In the genomic region with DNA sequence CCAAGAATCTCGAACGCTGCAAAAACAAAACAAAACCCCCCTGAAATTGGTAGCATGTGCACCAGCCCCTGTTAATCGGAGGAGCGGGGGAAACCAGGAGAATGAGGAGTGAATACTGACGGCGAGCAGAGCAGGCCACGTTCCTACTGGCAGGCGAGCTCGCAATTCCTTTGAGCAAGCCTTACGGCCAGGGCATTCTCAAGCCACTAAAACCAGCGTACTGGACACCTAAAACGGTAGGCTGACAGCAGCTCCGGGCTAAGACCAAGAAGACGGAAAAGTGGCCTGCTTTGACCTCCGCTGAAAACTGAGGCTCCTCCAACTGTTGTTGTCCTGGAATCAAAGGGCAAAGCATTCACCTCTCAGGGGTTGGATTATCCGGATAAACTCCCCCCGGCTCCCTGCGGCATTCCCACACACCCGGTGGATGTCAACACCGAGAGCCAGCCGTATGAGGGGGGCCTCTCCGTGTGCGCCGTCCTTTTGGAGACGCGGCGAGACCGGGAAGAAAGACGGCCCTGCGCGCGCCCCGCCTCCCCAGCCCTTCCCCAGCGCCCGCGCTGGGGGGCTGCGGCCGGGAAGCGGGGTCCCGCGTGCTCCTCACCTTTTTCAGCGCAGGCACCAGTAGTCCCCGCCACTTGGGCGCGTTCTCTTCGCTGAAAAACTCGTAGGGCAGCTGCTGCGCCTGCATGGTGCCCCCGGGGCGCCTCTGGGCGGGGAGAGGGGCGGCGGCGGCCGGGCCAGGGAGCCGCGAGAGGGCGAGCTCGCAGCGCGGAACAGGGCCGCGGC, we compare ENCODE assay signal across 8 cellular contexts. TPM values are rescaled to one million over a fixed set of nuclear protein-coding genes. Genes with fewer than 3 reads are reported as not detected.
A peak's percentile ranks its signal among the peaks of the same experiment; 100 is the strongest.
DNase-seq lines count a peak whose midpoint lies in the region; ATAC-seq and TF ChIP-seq lines count a peak whose summit lies in the region.

No MANE protein-coding gene starts in this region.

- POLR2A ChIA-PET in AG04449 (lab: Yijun Ruan, JAX) = no interaction called here

- H3K4me3 ChIP-seq in AG04449 (ENCODE audit: low read depth, low read length) = peak overlapping the region; percentile 74

- H3K36me3 Mint-ChIP-seq in activated CD8-positive, alpha-beta memory T cell treated with anti-CD3 and anti-CD28 coated beads, Interleukin-2, amount 10 ng/mL, durations not matched to agents 7 days and 5 days = peaks cover 51% of the 10 kb centered on the region
- peaks cover 26% of the 10 kb centered on the region for H3K36me3 Mint-ChIP-seq in endothelial cell (ENCODE audit: low read depth, unreplicated experiment)
- peaks cover 14% of the 10 kb centered on the region for H3K36me3 Mint-ChIP-seq in mesothelial cell of epicardium

- ATAC-seq in GM18505 (IDR thresholded peaks at IDR 0.05; ENCODE audit: unreplicated experiment) = peak; percentile 49
- peak; percentile 37 for ATAC-seq in HG02981 (IDR thresholded peaks at IDR 0.05; ENCODE audit: unreplicated experiment)
- ATAC-seq in activated CD8-positive, alpha-beta memory T cell treated with anti-CD3 and anti-CD28 coated beads, Interleukin-2, amount 10 ng/mL, durations not matched to agents 7 days and 5 days = peak; percentile 38

- H3K4me3 Mint-ChIP-seq in activated CD8-positive, alpha-beta memory T cell treated with anti-CD3 and anti-CD28 coated beads, Interleukin-2, amount 10 ng/mL, durations not matched to agents 7 days and 5 days = peak overlapping the region; percentile 96
- H3K4me3 Mint-ChIP-seq in endothelial cell (ENCODE audit: unreplicated experiment) (peak overlapping the region; percentile 97), mesothelial cell of epicardium (peak overlapping the region; percentile 82)

- peaks cover 66% of the 10 kb centered on the region for H3K4me1 Mint-ChIP-seq in activated CD8-positive, alpha-beta memory T cell treated with anti-CD3 and anti-CD28 coated beads, Interleukin-2, amount 10 ng/mL, durations not matched to agents 7 days and 5 days
- H3K4me1 Mint-ChIP-seq in endothelial cell (ENCODE audit: unreplicated experiment) (peaks cover 44% of the 10 kb centered on the region), mesothelial cell of epicardium (peaks cover 51% of the 10 kb centered on the region)

- TF ChIP-seq CTCF in AG04449 (IDR thresholded peaks at IDR 0.05; ENCODE audit: insufficient read depth, low read length, missing control alignments) = peak; percentile 11
- no peak for TF ChIP-seq CTCF in endothelial cell (IDR thresholded peaks at IDR 0.05; ENCODE audit: unreplicated experiment)
- TF ChIP-seq CTCF in mesothelial cell of epicardium (IDR thresholded peaks at IDR 0.05; ENCODE audit: unreplicated experiment) = no peak

- H3K9me3 Mint-ChIP-seq in activated CD8-positive, alpha-beta memory T cell treated with anti-CD3 and anti-CD28 coated beads, Interleukin-2, amount 10 ng/mL, durations not matched to agents 7 days and 5 days (ENCODE audit: low read depth) = no peaks in the 10 kb centered on the region
- H3K9me3 Mint-ChIP-seq in endothelial cell (ENCODE audit: unreplicated experiment) = no peaks in the 10 kb centered on the region
- H3K9me3 Mint-ChIP-seq in mesothelial cell of epicardium = no peaks in the 10 kb centered on the region

- DNase-seq in AG04449 (ENCODE audit: low read depth, low spot score) (no peak), NCI-H345 treated with DMSO at 0.1 percent for 48 hours (lab: John Stamatoyannopoulos, UW; ENCODE audit: unreplicated experiment) (peak; percentile 17), endothelial cell (ENCODE audit: low spot score) (peak; percentile 54), mesothelial cell of epicardium (ENCODE audit: low spot score in 2 of 2, unreplicated experiment in 2 of 2) (peak; percentile 37 to 69)
- DNase-seq in activated CD8-positive, alpha-beta memory T cell treated with anti-CD3 and anti-CD28 coated beads, Interleukin-2, amount 10 ng/mL, durations not matched to agents 7 days and 5 days = peak; percentile 74
- peak; percentile 31 for DNase-seq in stimulated activated CD8-positive, alpha-beta memory T cell treated with anti-CD3 and anti-CD28 coated beads, Interleukin-7, amount 100 ng/mL, for 24 hours (ENCODE audit: low read depth)

- no peaks in the 10 kb centered on the region for H3K27me3 Mint-ChIP-seq in activated CD8-positive, alpha-beta memory T cell treated with anti-CD3 and anti-CD28 coated beads, Interleukin-2, amount 10 ng/mL, durations not matched to agents 7 days and 5 days
- H3K27me3 Mint-ChIP-seq in endothelial cell (ENCODE audit: unreplicated experiment) (peaks cover 24% of the 10 kb centered on the region), mesothelial cell of epicardium (ENCODE audit: low read depth) (no peaks in the 10 kb centered on the region)

- peak overlapping the region; percentile 96 for H3K27ac Mint-ChIP-seq in activated CD8-positive, alpha-beta memory T cell treated with anti-CD3 and anti-CD28 coated beads, Interleukin-2, amount 10 ng/mL, durations not matched to agents 7 days and 5 days
- peak overlapping the region; percentile 93 for H3K27ac Mint-ChIP-seq in endothelial cell (ENCODE audit: unreplicated experiment)
- H3K27ac Mint-ChIP-seq in mesothelial cell of epicardium = peak overlapping the region; percentile 83

- CTCF ChIA-PET in AG04449 (lab: Yijun Ruan, JAX) = interaction anchor here (0.7 to 3.1 kb wide), 6 partner anchors 10 to 173 kb away, joined by 3 to 14 read pairs (median 4); no protein-coding TSS in a partner anchor
- CTCF ChIA-PET in activated CD8-positive, alpha-beta memory T cell treated with anti-CD3 and anti-CD28 coated beads, Interleukin-2, amount 10 ng/mL, durations not matched to agents 7 days and 5 days (lab: Charles Lee) = interaction anchor here (1.0 to 9.4 kb wide), 22 partner anchors 10 to 367 kb away, joined by 3 to 183 read pairs (median 4); no protein-coding TSS in a partner anchor

- no peak for TF ChIP-seq POLR2A in GM18505 (IDR thresholded peaks at IDR 0.05; ENCODE audit: borderline replicate concordance, extremely low read depth, insufficient read depth, insufficient read length)

RNA-seq across cellular contexts. Expression of a gene that starts 0.9 kb away (rescaled TPM):
- 100 to 1,000 TPM; 134 to 186 TPM for total RNA-seq in activated CD8-positive, alpha-beta memory T cell treated with anti-CD3 and anti-CD28 coated beads, Interleukin-2, amount 10 ng/mL, durations not matched to agents 7 days and 5 days
- total RNA-seq in endothelial cell (ENCODE audit: unreplicated experiment) = 35.3 TPM
- 47.6 to 54.5 TPM (median 53.0 TPM) in 3 replicates for total RNA-seq in mesothelial cell of epicardium
